ENCODE assay signal across 12 cellular contexts in the genomic region with DNA sequence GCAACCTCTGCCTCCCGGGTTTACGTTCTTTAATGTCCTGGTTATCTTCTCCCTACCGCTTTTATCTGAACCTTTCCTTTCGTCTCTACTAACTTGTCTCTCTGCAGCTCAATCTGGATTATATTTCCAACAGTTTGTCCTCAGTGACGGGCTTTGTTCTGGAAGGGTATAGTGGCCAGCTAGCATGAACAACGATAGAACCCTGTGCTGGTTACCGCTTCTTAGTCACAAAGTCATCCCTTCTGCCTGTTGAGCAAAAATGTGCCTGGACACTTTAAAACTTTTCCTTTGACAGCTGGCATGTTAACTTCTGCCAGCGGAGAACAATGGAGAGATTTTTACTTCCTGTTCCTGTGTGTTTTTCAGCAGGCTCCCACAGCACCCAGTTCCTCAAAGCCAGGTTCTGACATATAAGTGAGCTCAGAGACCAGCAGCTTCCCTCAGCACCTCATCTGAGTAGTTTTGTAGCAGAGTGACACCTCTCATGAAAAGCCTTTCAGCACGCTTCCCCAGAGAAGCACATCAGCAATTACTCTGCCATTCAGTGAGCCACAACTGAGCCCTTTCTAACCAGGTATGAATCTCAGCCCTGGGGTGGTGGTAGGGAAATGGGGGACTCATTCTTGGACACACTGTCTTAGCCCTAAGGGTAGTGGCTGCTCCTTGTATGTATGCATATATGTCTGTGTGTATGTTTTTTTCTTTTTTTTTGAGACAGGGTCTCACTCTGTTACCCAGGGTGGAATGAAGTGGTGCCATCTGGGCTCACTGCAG. TPM values are rescaled to one million over a fixed set of nuclear protein-coding genes. Genes with fewer than 3 reads are reported as not detected.
DNase-seq lines count a peak whose midpoint lies in the region; ATAC-seq, FAIRE-seq and TF ChIP-seq lines count a peak whose summit lies in the region.
"Had no signal": no experiment of that assay in that cellular context is flagged by ENCODE, and none has a peak within 500 bp of the region (broad histone marks: within the 10 kb centered on the region; RNA-seq: fewer than 3 reads in every experiment).

No MANE protein-coding gene starts in this region.

- peaks cover 8% of the 10 kb centered on the region for H3K4me1 Mint-ChIP-seq in activated T-cell treated with anti-CD3 and anti-CD28 coated beads, Interleukin-2, amount 50 U/mL, for 72 hours (ENCODE audit: low read depth)
- H3K4me1 Mint-ChIP-seq in activated T-cell treated with anti-CD3 and anti-CD28 coated beads, Interleukin-2, amount 50 U/mL, for 4 hours (ENCODE audit: low read depth): peaks cover 8% of the 10 kb centered on the region
- H3K4me1 Mint-ChIP-seq: brain had no signal

- ATAC-seq in activated T-cell treated with anti-CD3 and anti-CD28 coated beads, Interleukin-2, amount 50 U/mL, for 72 hours (replicated peaks in 1 of 2): no peak
- ATAC-seq in activated T-cell treated with anti-CD3 and anti-CD28 coated beads, Interleukin-2, amount 50 U/mL, for 4 hours: no peak
- peak; percentile 46 to 67 (median 55) for ATAC-seq in right lobe of liver

- H3K36me3 Mint-ChIP-seq in activated T-cell treated with anti-CD3 and anti-CD28 coated beads, Interleukin-2, amount 50 U/mL, for 72 hours (ENCODE audit: insufficient read depth in 2 of 2): peaks cover 2 to 33% of the 10 kb centered on the region in 2 donors
- H3K36me3 Mint-ChIP-seq in activated T-cell treated with anti-CD3 and anti-CD28 coated beads, Interleukin-2, amount 50 U/mL, for 4 hours (ENCODE audit: insufficient read depth): peaks cover 33% of the 10 kb centered on the region

- peak overlapping the region; percentile 69 for H3K27ac Mint-ChIP-seq in activated T-cell treated with anti-CD3 and anti-CD28 coated beads, Interleukin-2, amount 50 U/mL, for 72 hours

- no peak for TF ChIP-seq EP300 in stomach (IDR thresholded peaks at IDR 0.05)

- H3K9me3 ChIP-seq in colonic mucosa: no peaks in the 10 kb centered on the region
- no peaks in the 10 kb centered on the region for H3K9me3 ChIP-seq in right lobe of liver
- no peaks in the 10 kb centered on the region for H3K9me3 ChIP-seq in stomach

- no peak for DNase-seq in activated T-cell treated with anti-CD3 and anti-CD28 coated beads, Interleukin-2, amount 50 U/mL, for 72 hours
- DNase-seq in activated T-cell treated with anti-CD3 and anti-CD28 coated beads, Interleukin-2, amount 50 U/mL, for 4 hours: no peak
- peak; percentile 30 for DNase-seq in colonic mucosa
- DNase-seq in right lobe of liver: no peak
- DNase-seq in stomach: peak; percentile 45
- DNase-seq in erythroblast (lab: John Stamatoyannopoulos, UW): no peak
- DNase-seq in urothelium cell line (ENCODE audit: low spot score): no peak
- no peak for DNase-seq in dedifferentiated amniotic fluid mesenchymal stem cell (ENCODE audit: extremely low spot score)
- DNase-seq: ACHN; activated CD8-positive, alpha-beta memory T cell treated with anti-CD3 and anti-CD28 coated beads, Interleukin-2, amount 50 U/mL, for 48 hours; posterior cingulate gyrus had no signal

- no peaks in the 10 kb centered on the region for H3K4me1 ChIP-seq in colonic mucosa
- H3K4me1 ChIP-seq in right lobe of liver: no peaks in the 10 kb centered on the region
- H3K4me1 ChIP-seq in stomach: peaks cover 8 to 50% (median 30%) of the 10 kb centered on the region in 4 donors

- peak overlapping the region in 1 of 2 donors; percentile 51 for H3K9ac ChIP-seq in colonic mucosa (ENCODE audit: low read depth in 2 of 2, low read length in 2 of 2)

- intact Hi-C loops in colonic mucosa (cut with DNase I): no loop called here
- intact Hi-C loops in right lobe of liver (cut with DNase I): no loop called here
- intact Hi-C loops in stomach (cut with DNase I; ENCODE audit: low total_unique reads): no loop called here

- H3K4me3 Mint-ChIP-seq in activated T-cell treated with anti-CD3 and anti-CD28 coated beads, Interleukin-2, amount 50 U/mL, for 72 hours: no peak overlapping the region
- no peak overlapping the region for H3K4me3 Mint-ChIP-seq in activated T-cell treated with anti-CD3 and anti-CD28 coated beads, Interleukin-2, amount 50 U/mL, for 4 hours
- H3K4me3 Mint-ChIP-seq: brain had no signal

- TF ChIP-seq POLR2A in right lobe of liver (IDR thresholded peaks at IDR 0.05): no peak
- TF ChIP-seq POLR2A in stomach (IDR thresholded peaks at IDR 0.05): no peak
- TF ChIP-seq POLR2A in erythroblast (IDR thresholded peaks at IDR 0.05; ENCODE audit: low read length): no peak

- no peaks in the 10 kb centered on the region for H3K27me3 Mint-ChIP-seq in activated T-cell treated with anti-CD3 and anti-CD28 coated beads, Interleukin-2, amount 50 U/mL, for 72 hours (ENCODE audit: low read depth)
- no peaks in the 10 kb centered on the region for H3K27me3 Mint-ChIP-seq in activated T-cell treated with anti-CD3 and anti-CD28 coated beads, Interleukin-2, amount 50 U/mL, for 4 hours (ENCODE audit: low read depth)
- H3K27me3 Mint-ChIP-seq: brain had no signal

- FAIRE-seq in urothelium cell line (lab: Jason Lieb, UNC): no peak

- no peak for TF ChIP-seq CTCF in colonic mucosa (IDR thresholded peaks at IDR 0.05)
- TF ChIP-seq CTCF in right lobe of liver (IDR thresholded peaks at IDR 0.05): no peak
- TF ChIP-seq CTCF in stomach (IDR thresholded peaks at IDR 0.05): no peak

- 74% methylated on average over 7 of the region's 9 CpGs for WGBS in right lobe of liver (ENCODE audit: insufficient coverage, low coverage, low lambda C conversion rate, missing lambda C conversion rate)
- 38 to 65% (median 54%) methylated on average over 9 of the region's 9 CpGs for WGBS in stomach, 5 donors

- H3K27ac ChIP-seq in colonic mucosa (peak overlapping the region; percentile 39), right lobe of liver (no peak overlapping the region), stomach (peak overlapping the region in 3 of 5 donors; percentile 6 to 66 (median 49))

- no peak overlapping the region for H3K4me3 ChIP-seq in colonic mucosa
- no peak overlapping the region for H3K4me3 ChIP-seq in right lobe of liver
- H3K4me3 ChIP-seq in stomach: no peak overlapping the region

- no peaks in the 10 kb centered on the region for H3K27me3 ChIP-seq in colonic mucosa
- H3K27me3 ChIP-seq in right lobe of liver: no peaks in the 10 kb centered on the region
- no peaks in the 10 kb centered on the region for H3K27me3 ChIP-seq in stomach

- H3K36me3 ChIP-seq in colonic mucosa (no peaks in the 10 kb centered on the region), right lobe of liver (peaks cover 2 to 52% (median 15%) of the 10 kb centered on the region in 4 donors), stomach (peaks cover 9 to 72% (median 65%) of the 10 kb centered on the region in 4 donors)

- no peaks in the 10 kb centered on the region for H3K9me3 Mint-ChIP-seq in activated T-cell treated with anti-CD3 and anti-CD28 coated beads, Interleukin-2, amount 50 U/mL, for 72 hours
- no peaks in the 10 kb centered on the region for H3K9me3 Mint-ChIP-seq in activated T-cell treated with anti-CD3 and anti-CD28 coated beads, Interleukin-2, amount 50 U/mL, for 4 hours
- H3K9me3 Mint-ChIP-seq: brain had no signal

RNA-seq across cellular contexts. Expression of a gene that starts 23.6 kb away (rescaled TPM):
- 1 to 10 TPM; 5.2 to 5.9 TPM for total RNA-seq in activated T-cell treated with anti-CD3 and anti-CD28 coated beads, Interleukin-2, amount 50 U/mL, for 72 hours
- total RNA-seq in activated T-cell treated with anti-CD3 and anti-CD28 coated beads, Interleukin-2, amount 50 U/mL, for 4 hours: 1 to 10 TPM; 1.1 to 2.3 (median 1.6) TPM
- total RNA-seq in colonic mucosa: 1 to 10 TPM; 1.8 to 2.4 TPM
- 1 to 10 TPM in 5 of 6 experiments, under 1 TPM in 1; 0.81 to 3.1 (median 1.9) TPM for total RNA-seq in right lobe of liver
- 10 to 100 TPM in 2 of 5 donors, 1 to 10 TPM in 2, not detected in 1; 5.1 to 17.1 (median 11.1) TPM for total RNA-seq in stomach
- polyA plus RNA-seq in stomach: under 1 TPM in 2 of 3 donors, not detected in 1; 0.68 to 0.83 TPM

RNA-seq across cellular contexts. Expression of a gene that starts 38.9 kb away (rescaled TPM):
- total RNA-seq in activated T-cell treated with anti-CD3 and anti-CD28 coated beads, Interleukin-2, amount 50 U/mL, for 72 hours: 100 to 1,000 TPM; 140 to 146 TPM
- total RNA-seq in activated T-cell treated with anti-CD3 and anti-CD28 coated beads, Interleukin-2, amount 50 U/mL, for 4 hours: 10 to 100 TPM; 76.0 to 95.6 (median 93.2) TPM
- total RNA-seq in colonic mucosa: 100 to 1,000 TPM; 157 to 214 TPM
- 10 to 100 TPM; 51.2 to 80.0 (median 67.3) TPM for total RNA-seq in right lobe of liver
- total RNA-seq in stomach: 100 to 1,000 TPM; 102 to 346 (median 104) TPM
- polyA plus RNA-seq in stomach: 10 to 100 TPM; 40.1 to 48.6 (median 45.1) TPM

RNA-seq across cellular contexts. Expression of a gene that starts 40.5 kb away (rescaled TPM):
- 10 to 100 TPM; 28.3 to 30.3 TPM for total RNA-seq in activated T-cell treated with anti-CD3 and anti-CD28 coated beads, Interleukin-2, amount 50 U/mL, for 72 hours
- 10 to 100 TPM; 38.1 to 42.9 (median 40.6) TPM for total RNA-seq in activated T-cell treated with anti-CD3 and anti-CD28 coated beads, Interleukin-2, amount 50 U/mL, for 4 hours
- total RNA-seq in colonic mucosa (10 to 100 TPM; 21.4 to 23.6 TPM), right lobe of liver (10 to 100 TPM in 3 of 6 experiments, 1 to 10 TPM in 3; 7.5 to 17.5 (median 10.0) TPM), stomach (10 to 100 TPM in 3 of 5 donors, 1 to 10 TPM in 1, not detected in 1; 7.1 to 35.6 (median 21.5) TPM)
- polyA plus RNA-seq in stomach: 10 to 100 TPM; 10.1 to 14.7 (median 14.2) TPM

Comparison
In these comparisons a context has a peak if more than half of its experiments do, and no peak if none do; other contexts are left out.
1. ATAC-seq: peak in right lobe of liver (4 of 4); none in activated T-cell treated with anti-CD3 and anti-CD28 coated beads, Interleukin-2, amount 50 U/mL, for 72 hours (0 of 2) and activated T-cell treated with anti-CD3 and anti-CD28 coated beads, Interleukin-2, amount 50 U/mL, for 4 hours (0 of 2).
2. DNase-seq: peak in colonic mucosa (single experiment) and stomach (single experiment); none in activated T-cell treated with anti-CD3 and anti-CD28 coated beads, Interleukin-2, amount 50 U/mL, for 72 hours (0 of 2), activated T-cell treated with anti-CD3 and anti-CD28 coated beads, Interleukin-2, amount 50 U/mL, for 4 hours (single experiment), right lobe of liver (0 of 3), erythroblast (0 of 2), urothelium cell line (single experiment) and dedifferentiated amniotic fluid mesenchymal stem cell (single experiment).
3. H3K27ac ChIP-seq: peak in colonic mucosa (single experiment) and stomach (3 of 5); none in right lobe of liver (0 of 3).